Comparison of ENCODE assay signal across 1 cellular context in the genomic region with DNA sequence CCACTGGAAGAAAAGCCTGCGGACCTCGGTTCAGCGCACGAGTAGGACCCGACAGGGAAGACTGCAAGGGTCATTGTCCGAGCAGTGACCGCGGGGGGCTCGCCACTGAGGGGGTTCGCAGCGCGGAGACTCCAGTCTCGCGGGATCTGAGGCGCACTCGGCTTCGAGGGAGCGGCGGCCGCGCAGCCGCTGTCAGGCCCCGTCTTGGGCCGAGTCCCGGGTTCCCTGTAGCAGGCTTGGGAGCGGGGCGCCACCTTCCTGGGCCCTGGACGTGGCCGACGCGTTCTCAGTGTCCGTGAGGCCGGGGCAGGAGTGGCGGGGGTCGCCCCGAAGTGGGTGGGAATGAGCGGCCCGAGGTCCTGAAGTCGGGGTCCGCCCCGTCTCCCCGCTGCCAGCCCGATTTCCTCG.
TF ChIP-seq lines count a peak whose summit lies in the region.

No MANE protein-coding gene starts in this region.

TF ChIP-seq in HEK293, 187 proteins besides CTCF, POLR2A, EP300 and RAD21 (continued from another document):
- TF ChIP-seq ZBTB44 (tag by site-specific recombination; IDR thresholded peaks at IDR 0.05) (no peak), ZNF558 (tag by site-specific recombination; IDR thresholded peaks at IDR 0.05) (no peak), ZNF423 (tag by site-specific recombination; IDR thresholded peaks at IDR 0.05) (peak; percentile 19; the same call in 1 of the 2 replicates), ZNF514 (tag by site-specific recombination; IDR thresholded peaks at IDR 0.05) (no peak), ZNF175 (tag by site-specific recombination; IDR thresholded peaks at IDR 0.05) (no peak), ZSCAN5A (tag by site-specific recombination; IDR thresholded peaks at IDR 0.05) (peak; percentile 80), ZNF521 (tag by site-specific recombination; IDR thresholded peaks at IDR 0.05) (no peak), ZNF548 (tag by site-specific recombination; IDR thresholded peaks at IDR 0.05) (no peak), MZF1 (tag by site-specific recombination; IDR thresholded peaks at IDR 0.05; ENCODE audit: borderline replicate concordance) (no peak; the same call in 1 of the 2 replicates), KLF1 (tag by site-specific recombination; IDR thresholded peaks at IDR 0.05) (peak; percentile 60), ZNF394 (tag by site-specific recombination; IDR thresholded peaks at IDR 0.05; ENCODE audit: borderline replicate concordance) (peak; percentile 71; the same call in 1 of the 2 replicates), ZNF23 (tag by site-specific recombination; IDR thresholded peaks at IDR 0.05; ENCODE audit: borderline replicate concordance) (no peak), ZNF140 (tag by site-specific recombination; IDR thresholded peaks at IDR 0.05) (no peak), ZFP41 (tag by site-specific recombination; IDR thresholded peaks at IDR 0.05; ENCODE audit: borderline replicate concordance) (no peak), YY2 (tag by site-specific recombination; IDR thresholded peaks at IDR 0.05) (no peak), PRDM2 (tag by site-specific recombination; IDR thresholded peaks at IDR 0.05; ENCODE audit: borderline replicate concordance) (0 out of 2 replicates have a peak, but pooled peaks have one; percentile 53), ZNF837 (tag by site-specific recombination; IDR thresholded peaks at IDR 0.05) (0 out of 2 replicates have a peak, but pooled peaks have one; percentile 67), ZNF132 (tag by site-specific recombination; IDR thresholded peaks at IDR 0.05; ENCODE audit: borderline replicate concordance) (no peak), BCL11B (tag by site-specific recombination; IDR thresholded peaks at IDR 0.05; ENCODE audit: low read depth) (peak; percentile 64; the same call in 1 of the 2 replicates), ZNF184 (tag by site-specific recombination; IDR thresholded peaks at IDR 0.05) (no peak), ZNF621 (tag by site-specific recombination; IDR thresholded peaks at IDR 0.05) (no peak), ZNF768 (tag by site-specific recombination; IDR thresholded peaks at IDR 0.05) (peak; percentile 26; the same call in 1 of the 2 replicates), ZNF830 (tag by site-specific recombination; IDR thresholded peaks at IDR 0.05; ENCODE audit: low read depth) (no peak), HOXC10 (CRISPR knock-in tag; IDR thresholded peaks at IDR 0.05) (no peak), ZNF596 (tag by site-specific recombination; IDR thresholded peaks at IDR 0.05) (0 out of 2 replicates have a peak, but pooled peaks have one; percentile 3), ZNF629 (tag by site-specific recombination; IDR thresholded peaks at IDR 0.05) (peak; percentile 76), ZBTB1 (tag by site-specific recombination; IDR thresholded peaks at IDR 0.05) (peak; percentile 61; the same call in 1 of the 2 replicates), ZNF670 (tag by site-specific recombination; IDR thresholded peaks at IDR 0.05; ENCODE audit: low read depth) (no peak), ZXDB (tag by site-specific recombination; IDR thresholded peaks at IDR 0.05) (peak; percentile 82), ZNF239 (tag by site-specific recombination; IDR thresholded peaks at IDR 0.05) (no peak), ZNF626 (tag by site-specific recombination; IDR thresholded peaks at IDR 0.05) (no peak), ZNF501 (tag by site-specific recombination; IDR thresholded peaks at IDR 0.05) (peak; percentile 90; the same call in 1 of the 2 replicates), ZNF114 (tag by site-specific recombination; IDR thresholded peaks at IDR 0.05) (no peak), ZNF677 (tag by site-specific recombination; IDR thresholded peaks at IDR 0.05) (no peak), ZNF645 (tag by site-specific recombination; IDR thresholded peaks at IDR 0.05) (no peak), ZNF416 (tag by site-specific recombination; IDR thresholded peaks at IDR 0.05) (no peak), KLF8 (tag by site-specific recombination; IDR thresholded peaks at IDR 0.05) (peak; percentile 91; the same call in 1 of the 2 replicates), HOXD13 (CRISPR knock-in tag; IDR thresholded peaks at IDR 0.05; ENCODE audit: borderline replicate concordance) (no peak)
- TF ChIP-seq, protein P1, sequence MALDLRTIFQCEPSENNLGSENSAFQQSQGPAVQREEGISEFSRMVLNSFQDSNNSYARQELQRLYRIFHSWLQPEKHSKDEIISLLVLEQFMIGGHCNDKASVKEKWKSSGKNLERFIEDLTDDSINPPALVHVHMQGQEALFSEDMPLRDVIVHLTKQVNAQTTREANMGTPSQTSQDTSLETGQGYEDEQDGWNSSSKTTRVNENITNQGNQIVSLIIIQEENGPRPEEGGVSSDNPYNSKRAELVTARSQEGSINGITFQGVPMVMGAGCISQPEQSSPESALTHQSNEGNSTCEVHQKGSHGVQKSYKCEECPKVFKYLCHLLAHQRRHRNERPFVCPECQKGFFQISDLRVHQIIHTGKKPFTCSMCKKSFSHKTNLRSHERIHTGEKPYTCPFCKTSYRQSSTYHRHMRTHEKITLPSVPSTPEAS (tag by site-specific recombination; IDR thresholded peaks at IDR 0.05): peak; percentile 41; the same call in 1 of the 2 replicates
- TF ChIP-seq, protein P2, sequence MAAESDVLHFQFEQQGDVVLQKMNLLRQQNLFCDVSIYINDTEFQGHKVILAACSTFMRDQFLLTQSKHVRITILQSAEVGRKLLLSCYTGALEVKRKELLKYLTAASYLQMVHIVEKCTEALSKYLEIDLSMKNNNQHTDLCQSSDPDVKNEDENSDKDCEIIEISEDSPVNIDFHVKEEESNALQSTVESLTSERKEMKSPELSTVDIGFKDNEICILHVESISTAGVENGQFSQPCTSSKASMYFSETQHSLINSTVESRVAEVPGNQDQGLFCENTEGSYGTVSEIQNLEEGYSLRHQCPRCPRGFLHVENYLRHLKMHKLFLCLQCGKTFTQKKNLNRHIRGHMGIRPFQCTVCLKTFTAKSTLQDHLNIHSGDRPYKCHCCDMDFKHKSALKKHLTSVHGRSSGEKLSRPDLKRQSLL (tag by site-specific recombination; IDR thresholded peaks at IDR 0.05): 0 out of 2 replicates have a peak, but pooled peaks have one; percentile 13
- TF ChIP-seq, protein P3, sequence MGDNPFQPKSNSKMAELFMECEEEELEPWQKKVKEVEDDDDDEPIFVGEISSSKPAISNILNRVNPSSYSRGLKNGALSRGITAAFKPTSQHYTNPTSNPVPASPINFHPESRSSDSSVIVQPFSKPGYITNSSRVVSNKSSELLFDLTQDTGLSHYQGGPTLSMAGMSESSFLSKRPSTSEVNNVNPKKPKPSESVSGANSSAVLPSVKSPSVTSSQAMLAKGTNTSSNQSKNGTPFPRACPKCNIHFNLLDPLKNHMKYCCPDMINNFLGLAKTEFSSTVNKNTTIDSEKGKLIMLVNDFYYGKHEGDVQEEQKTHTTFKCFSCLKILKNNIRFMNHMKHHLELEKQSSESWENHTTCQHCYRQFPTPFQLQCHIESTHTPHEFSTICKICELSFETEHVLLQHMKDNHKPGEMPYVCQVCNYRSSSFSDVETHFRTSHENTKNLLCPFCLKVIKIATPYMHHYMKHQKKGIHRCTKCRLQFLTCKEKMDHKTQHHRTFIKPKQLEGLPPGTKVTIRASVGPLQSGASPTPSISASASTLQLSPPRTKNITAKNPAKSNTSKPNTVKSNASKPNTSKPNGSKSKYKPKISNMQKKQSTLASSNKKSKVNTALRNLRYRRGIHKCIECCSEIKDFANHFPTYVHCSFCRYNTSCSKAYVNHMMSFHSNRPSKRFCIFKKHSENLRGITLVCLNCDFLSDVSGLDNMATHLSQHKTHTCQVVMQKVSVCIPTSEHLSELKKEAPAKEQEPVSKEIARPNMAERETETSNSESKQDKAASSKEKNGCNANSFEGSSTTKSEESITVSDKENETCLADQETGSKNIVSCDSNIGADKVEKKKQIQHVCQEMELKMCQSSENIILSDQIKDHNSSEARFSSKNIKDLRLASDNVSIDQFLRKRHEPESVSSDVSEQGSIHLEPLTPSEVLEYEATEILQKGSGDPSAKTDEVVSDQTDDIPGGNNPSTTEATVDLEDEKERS (tag by site-specific recombination; IDR thresholded peaks at IDR 0.05): no peak
- TF ChIP-seq, protein P4, sequence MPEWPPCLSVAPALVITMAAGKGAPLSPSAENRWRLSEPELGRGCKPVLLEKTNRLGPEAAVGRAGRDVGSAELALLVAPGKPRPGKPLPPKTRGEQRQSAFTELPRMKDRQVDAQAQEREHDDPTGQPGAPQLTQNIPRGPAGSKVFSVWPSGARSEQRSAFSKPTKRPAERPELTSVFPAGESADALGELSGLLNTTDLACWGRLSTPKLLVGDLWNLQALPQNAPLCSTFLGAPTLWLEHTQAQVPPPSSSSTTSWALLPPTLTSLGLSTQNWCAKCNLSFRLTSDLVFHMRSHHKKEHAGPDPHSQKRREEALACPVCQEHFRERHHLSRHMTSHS (tag by site-specific recombination; IDR thresholded peaks at IDR 0.05): 0 out of 2 replicates have a peak, but pooled peaks have one; percentile 20
- TF ChIP-seq, protein P5, sequence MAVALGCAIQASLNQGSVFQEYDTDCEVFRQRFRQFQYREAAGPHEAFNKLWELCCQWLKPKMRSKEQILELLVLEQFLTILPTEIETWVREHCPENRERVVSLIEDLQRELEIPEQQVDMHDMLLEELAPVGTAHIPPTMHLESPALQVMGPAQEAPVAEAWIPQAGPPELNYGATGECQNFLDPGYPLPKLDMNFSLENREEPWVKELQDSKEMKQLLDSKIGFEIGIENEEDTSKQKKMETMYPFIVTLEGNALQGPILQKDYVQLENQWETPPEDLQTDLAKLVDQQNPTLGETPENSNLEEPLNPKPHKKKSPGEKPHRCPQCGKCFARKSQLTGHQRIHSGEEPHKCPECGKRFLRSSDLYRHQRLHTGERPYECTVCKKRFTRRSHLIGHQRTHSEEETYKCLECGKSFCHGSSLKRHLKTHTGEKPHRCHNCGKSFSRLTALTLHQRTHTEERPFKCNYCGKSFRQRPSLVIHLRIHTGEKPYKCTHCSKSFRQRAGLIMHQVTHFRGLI (tag by site-specific recombination; IDR thresholded peaks at IDR 0.05): peak; percentile 39; the same call in 1 of the 2 replicates
